8 cellular contexts compared by ENCODE assay signal in the genomic region with DNA sequence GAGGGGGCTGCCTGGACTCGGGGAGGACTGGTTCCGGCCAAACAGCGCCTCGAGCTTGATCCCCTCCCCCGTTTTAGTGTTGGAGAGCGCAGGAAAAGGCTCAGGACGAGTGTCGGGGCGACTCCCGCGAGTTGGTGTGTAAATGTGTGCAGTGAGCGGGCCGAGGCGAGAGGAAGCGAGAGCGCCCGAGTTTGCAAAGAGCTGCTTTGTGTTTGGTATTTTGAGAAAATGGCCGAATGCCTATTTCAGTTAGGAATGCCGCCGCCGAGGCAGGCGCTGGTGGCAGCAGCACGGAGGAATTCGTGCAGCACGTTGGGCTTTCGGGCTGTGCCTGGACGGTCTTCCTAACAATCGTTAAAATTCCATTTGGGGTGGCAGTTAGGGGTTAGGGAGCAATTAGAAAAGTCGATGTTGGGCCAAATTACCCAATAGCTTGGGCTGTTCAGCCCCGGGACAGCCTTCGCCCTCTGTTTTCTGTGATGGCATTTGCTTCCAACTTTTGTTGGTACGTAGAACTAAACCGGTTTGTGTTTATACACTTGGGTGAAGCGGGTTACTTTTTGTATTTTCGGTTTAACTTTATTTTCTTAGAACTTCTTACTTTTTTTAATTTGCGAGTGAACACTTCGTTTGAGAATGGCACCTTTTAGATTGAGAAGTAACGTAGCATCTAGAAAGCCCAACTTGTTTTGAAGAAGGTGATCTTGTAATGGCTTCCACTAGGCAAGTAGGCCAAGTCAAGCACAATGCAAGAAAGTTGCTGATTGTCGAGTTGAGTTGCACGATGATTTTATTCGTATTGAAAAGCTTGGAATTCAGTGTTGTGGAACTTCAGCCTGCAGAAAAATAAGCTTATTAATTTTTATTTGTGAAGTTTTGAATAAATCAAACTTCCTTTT. TPM values are rescaled to one million over a fixed set of nuclear protein-coding genes. Genes with fewer than 3 reads are reported as not detected.
DNase-seq lines count a peak whose midpoint lies in the region; ATAC-seq and TF ChIP-seq lines count a peak whose summit lies in the region.

No MANE protein-coding gene starts in this region.

- H3K27me3 ChIP-seq in adrenal gland (no peaks in the 10 kb centered on the region), cardiac muscle cell (peaks cover 14% of the 10 kb centered on the region), parathyroid adenoma (ENCODE audit: control insufficient read depth, insufficient read depth, low read length) (no peaks in the 10 kb centered on the region)

- TF ChIP-seq POLR2A in adrenal gland (IDR thresholded peaks at IDR 0.05): no peak

- peak overlapping the region; percentile 79 to 97 (median 92) for H3K27ac ChIP-seq in adrenal gland
- H3K27ac ChIP-seq in cardiac muscle cell: peak overlapping the region; percentile 99
- peak overlapping the region; percentile 92 for H3K27ac ChIP-seq in parathyroid adenoma

- H3K79me2 ChIP-seq in parathyroid adenoma: peaks cover 20% of the 10 kb centered on the region

- intact Hi-C loops in adrenal gland (cut with DNase I): loop anchor here in 1 of 2 donors (5.0 kb wide), 1 partner anchor 68 kb away; the partner anchor contains the start of genes NOA1 and POLR2B

- H3K9ac ChIP-seq in parathyroid adenoma: no peak overlapping the region

- 1 to 2% (median 1%) methylated on average over 18 to 41 of the region's 41 CpGs for WGBS in adrenal gland, 4 donors

- H3K4me2 ChIP-seq in parathyroid adenoma (ENCODE audit: low read length): peak overlapping the region; percentile 86

- H3K4me1 ChIP-seq in adrenal gland (replicated peaks in 1 of 2) (peaks cover 9 to 33% of the 10 kb centered on the region in 2 donors), cardiac muscle cell (ENCODE audit: low read depth) (peaks cover 22% of the 10 kb centered on the region), parathyroid adenoma (peaks cover under 1% of the 10 kb centered on the region)

- peak overlapping the region; percentile 76 for H2AFZ ChIP-seq in parathyroid adenoma

- H3K36me3 ChIP-seq in adrenal gland (replicated peaks in 1 of 2) (no peaks in the 10 kb centered on the region), cardiac muscle cell (peaks cover 9% of the 10 kb centered on the region), parathyroid adenoma (ENCODE audit: control insufficient read depth, insufficient read depth, low read length) (no peaks in the 10 kb centered on the region)

- TF ChIP-seq CTCF in adrenal gland (IDR thresholded peaks at IDR 0.05) (no peak), cardiac muscle cell (IDR thresholded peaks at IDR 0.05; ENCODE audit: low read depth, low read length) (peak; percentile 3), parathyroid adenoma (IDR thresholded peaks at IDR 0.05) (no peak)

- peak overlapping the region; percentile 60 to 96 (median 92) for H3K4me3 ChIP-seq in adrenal gland
- peak overlapping the region; percentile 95 for H3K4me3 ChIP-seq in cardiac muscle cell
- peak overlapping the region; percentile 72 for H3K4me3 ChIP-seq in parathyroid adenoma (ENCODE audit: low read depth, low read length)

- ATAC-seq in GM18909 (IDR thresholded peaks at IDR 0.05; ENCODE audit: poor library complexity, unreplicated experiment) (peak; percentile 40), HG03108 (IDR thresholded peaks at IDR 0.05; ENCODE audit: unreplicated experiment) (peak; percentile 16)

- no peaks in the 10 kb centered on the region for H3K9me3 ChIP-seq in adrenal gland (replicated peaks in 1 of 3)
- H3K9me3 ChIP-seq in cardiac muscle cell (ENCODE audit: low read depth): no peaks in the 10 kb centered on the region
- no peaks in the 10 kb centered on the region for H3K9me3 ChIP-seq in parathyroid adenoma (ENCODE audit: control insufficient read depth, low read length)

- peak in 12 of 14 donors; percentile 24 to 87 (median 60) for DNase-seq in C1 segment of cervical spinal cord (lab: John Stamatoyannopoulos, UW)
- peak; percentile 40 to 73 (median 57) for DNase-seq in adrenal gland
- DNase-seq in cardiac muscle cell (ENCODE audit: low read depth in 1 of 2, low spot score in 1 of 2): peak; percentile 64 to 80
- DNase-seq in middle frontal gyrus (ENCODE audit: extremely low spot score, low spot score): no peak

TF ChIP-seq in PFSK-1, 5 proteins besides CTCF, POLR2A, EP300 and RAD21:
- TF ChIP-seq SIN3A (IDR thresholded peaks at IDR 0.05; ENCODE audit: borderline replicate concordance, insufficient read depth, low read length) (no peak), TAF1 (IDR thresholded peaks at IDR 0.05; ENCODE audit: borderline replicate concordance, insufficient read depth, low read length) (0 out of 2 replicates have a peak, but pooled peaks have one; percentile 16)

RNA-seq across cellular contexts. Expression of gene REST, which starts 1.6 kb away (rescaled TPM):
- polyA plus RNA-seq in PFSK-1 (2012; ENCODE audit: insufficient read length, low read depth): 2.2 TPM
- total RNA-seq in adrenal gland: 10 to 100 TPM; 19.8 to 42.3 (median 30.1) TPM
- polyA plus RNA-seq in adrenal gland: 10 to 100 TPM in 1 of 3 donors, 1 to 10 TPM in 2; 3.3 to 16.4 (median 6.4) TPM
- total RNA-seq in cardiac muscle cell: 38.4 and 66.1 TPM in 2 replicates
- polyA plus RNA-seq in cardiac muscle cell: 89.0 and 130 TPM in 2 replicates
